In genomic region chr7:101059620-101059942, GRCh38 we compare ENCODE assay signal across 23 cellular contexts. TPM values are rescaled to one million over a fixed set of nuclear protein-coding genes. Genes with fewer than 3 reads are reported as not detected.
A peak's percentile ranks its signal among the peaks of the same experiment; 100 is the strongest.
DNase-seq lines count a peak whose midpoint lies in the region; ATAC-seq and TF ChIP-seq lines count a peak whose summit lies in the region.
"Had no signal": no experiment of that assay in that cellular context is flagged by ENCODE, and none has a peak within 500 bp of the region (broad histone marks: within the 10 kb centered on the region; RNA-seq: fewer than 3 reads in every experiment).

No MANE protein-coding gene starts in this region.

- peak overlapping the region; percentile 36 for H3K27ac Mint-ChIP-seq in stimulated activated naive CD8-positive, alpha-beta T cell treated with anti-CD3 and anti-CD28 coated beads, Interleukin-15, Interleukin-2, amounts not matched to agents 100 ng/mL and 50 ng/mL, for 24 hours
- H3K27ac Mint-ChIP-seq in stimulated activated naive CD8-positive, alpha-beta T cell treated with anti-CD3 and anti-CD28 coated beads, Interleukin-15, amount 100 ng/mL, for 72 hours: no peak overlapping the region
- H3K27ac Mint-ChIP-seq: activated naive CD8-positive, alpha-beta T cell treated with anti-CD3 and anti-CD28 coated beads, Interleukin-2, amount 10 ng/mL, durations not matched to agents 7 days and 5 days; activated T-cell treated with anti-CD3 and anti-CD28 coated beads, Interleukin-2, amount 50 U/mL, for 24 hours; dendritic cell treated with granulocyte-macrophage colony-stimulating factor and Interleukin-4, amounts not matched to agents 40 ng/mL and 50 ng/mL, for 4 days; T-helper 1 cell treated with Interleukin-12 subunit alpha and Interleukin-12 subunit beta and Interleukin-4 antibody, amounts not matched to agents 30 μg/mL and 1 μg/mL, for 36 hours had no signal

- H3K36me3 Mint-ChIP-seq in stimulated activated naive CD8-positive, alpha-beta T cell treated with anti-CD3 and anti-CD28 coated beads, Interleukin-15, Interleukin-2, amounts not matched to agents 100 ng/mL and 50 ng/mL, for 24 hours (ENCODE audit: low read depth): no peaks in the 10 kb centered on the region
- H3K36me3 Mint-ChIP-seq: activated naive CD8-positive, alpha-beta T cell treated with anti-CD3 and anti-CD28 coated beads, Interleukin-2, amount 10 ng/mL, durations not matched to agents 7 days and 5 days; memory B cell had no signal

- no peaks in the 10 kb centered on the region for H3K36me3 ChIP-seq in PC-3 (ENCODE audit: low read depth, low read length)
- H3K36me3 ChIP-seq in colonic mucosa: no peaks in the 10 kb centered on the region
- no peaks in the 10 kb centered on the region for H3K36me3 ChIP-seq in adrenal gland (replicated peaks in 1 of 2)
- no peaks in the 10 kb centered on the region for H3K36me3 ChIP-seq in body of pancreas (replicated peaks in 1 of 2; ENCODE audit: insufficient read depth in 1 of 2, low read depth in 2 of 2)
- H3K36me3 ChIP-seq: ascending aorta, sigmoid colon, transverse colon had no signal

- no peaks in the 10 kb centered on the region for H4K20me1 ChIP-seq in PC-3 (ENCODE audit: low read length)

- BruUV-seq in PC-3 (replicated peaks; lab: Mats Ljungman, UMichigan): no TSS peak

- no peaks in the 10 kb centered on the region for H3K9me3 ChIP-seq in PC-3 (ENCODE audit: low read length)
- no peaks in the 10 kb centered on the region for H3K9me3 ChIP-seq in colonic mucosa
- H3K9me3 ChIP-seq in adrenal gland (replicated peaks in 1 of 3): no peaks in the 10 kb centered on the region
- no peaks in the 10 kb centered on the region for H3K9me3 ChIP-seq in body of pancreas
- H3K9me3 ChIP-seq: ascending aorta, Caco-2, psoas muscle, sigmoid colon, transverse colon had no signal

- H3K4me3 Mint-ChIP-seq in stimulated activated naive CD8-positive, alpha-beta T cell treated with anti-CD3 and anti-CD28 coated beads, Interleukin-15, Interleukin-2, amounts not matched to agents 100 ng/mL and 50 ng/mL, for 24 hours: no peak overlapping the region
- no peak overlapping the region for H3K4me3 Mint-ChIP-seq in stimulated activated naive CD8-positive, alpha-beta T cell treated with anti-CD3 and anti-CD28 coated beads, Interleukin-15, amount 100 ng/mL, for 72 hours
- H3K4me3 Mint-ChIP-seq: activated naive CD8-positive, alpha-beta T cell treated with anti-CD3 and anti-CD28 coated beads, Interleukin-2, amount 10 ng/mL, durations not matched to agents 7 days and 5 days; activated T-cell treated with anti-CD3 and anti-CD28 coated beads, Interleukin-2, amount 50 U/mL, for 24 hours; dendritic cell treated with granulocyte-macrophage colony-stimulating factor and Interleukin-4, amounts not matched to agents 40 ng/mL and 50 ng/mL, for 4 days; memory B cell; T-helper 1 cell treated with Interleukin-12 subunit alpha and Interleukin-12 subunit beta and Interleukin-4 antibody, amounts not matched to agents 30 μg/mL and 1 μg/mL, for 36 hours had no signal

- TF ChIP-seq CTCF in PC-3 (conservative IDR thresholded peaks at IDR 0.05; ENCODE audit: low read depth, low read length) (no peak; the same call in 1 of the 2 replicates), colonic mucosa (IDR thresholded peaks at IDR 0.05) (peak; percentile 1), adrenal gland (IDR thresholded peaks at IDR 0.05) (peak in 1 of 6 experiments; percentile 37), body of pancreas (IDR thresholded peaks at IDR 0.05) (no peak)

- H3K27me3 ChIP-seq in PC-3 (ENCODE audit: low read length) (peaks cover 36% of the 10 kb centered on the region), colonic mucosa (no peaks in the 10 kb centered on the region), adrenal gland (peaks cover 18% of the 10 kb centered on the region), body of pancreas (peaks cover 0 to 9% of the 10 kb centered on the region in 2 donors)
- H3K27me3 ChIP-seq: ascending aorta had no signal

- CTCF ChIA-PET in PC-3 (lab: Charles Lee): interaction anchor here (0.6 kb wide), 1 partner anchor 74 kb away, joined by 3 read pairs; no protein-coding TSS in a partner anchor

- WGBS in adrenal gland, 4 donors: 25 to 33% (median 28%) methylated on average over 9 of the region's 9 CpGs
- WGBS in body of pancreas, 2 donors: 22 to 29% methylated on average over 9 of the region's 9 CpGs

- no peaks in the 10 kb centered on the region for H3K9me2 ChIP-seq in PC-3 (replicated peaks; ENCODE audit: low read length)

- DNase-seq in stimulated activated naive CD8-positive, alpha-beta T cell treated with anti-CD3 and anti-CD28 coated beads, Interleukin-15, amount 100 ng/mL, for 72 hours: no peak
- DNase-seq in PC-3 (no peak), colonic mucosa (no peak), OCI-M1 (lab: John Stamatoyannopoulos, UW) (no peak), adrenal gland (no peak), SHP77 (lab: John Stamatoyannopoulos, UW) (no peak), body of pancreas (no peak)

- no peaks in the 10 kb centered on the region for H3K4me1 ChIP-seq in PC-3 (ENCODE audit: insufficient read depth, low read length)
- no peaks in the 10 kb centered on the region for H3K4me1 ChIP-seq in colonic mucosa
- H3K4me1 ChIP-seq in adrenal gland (replicated peaks in 1 of 2): no peaks in the 10 kb centered on the region
- no peaks in the 10 kb centered on the region for H3K4me1 ChIP-seq in body of pancreas
- H3K4me1 ChIP-seq: ascending aorta, Caco-2, psoas muscle, sigmoid colon had no signal

- H3K4me3 ChIP-seq in PC-3 (ENCODE audit: low read length) (no peak overlapping the region), colonic mucosa (no peak overlapping the region), adrenal gland (no peak overlapping the region), body of pancreas (no peak overlapping the region)
- H3K4me3 ChIP-seq: ascending aorta, psoas muscle, sigmoid colon, transverse colon had no signal

- H3K4me1 Mint-ChIP-seq in stimulated activated naive CD8-positive, alpha-beta T cell treated with anti-CD3 and anti-CD28 coated beads, Interleukin-15, Interleukin-2, amounts not matched to agents 100 ng/mL and 50 ng/mL, for 24 hours (ENCODE audit: low read depth): peaks cover 5% of the 10 kb centered on the region
- H3K4me1 Mint-ChIP-seq in stimulated activated naive CD8-positive, alpha-beta T cell treated with anti-CD3 and anti-CD28 coated beads, Interleukin-15, amount 100 ng/mL, for 72 hours: no peaks in the 10 kb centered on the region
- H3K4me1 Mint-ChIP-seq: activated naive CD8-positive, alpha-beta T cell treated with anti-CD3 and anti-CD28 coated beads, Interleukin-2, amount 10 ng/mL, durations not matched to agents 7 days and 5 days had no signal

- H3K4me2 ChIP-seq in PC-3 (ENCODE audit: low read length): peak overlapping the region; percentile 22; the same call in 1 of the 2 replicates

- H3K79me2 ChIP-seq in PC-3 (ENCODE audit: low read length): no peaks in the 10 kb centered on the region

- POLR2A ChIA-PET in PC-3 (lab: Charles Lee; ENCODE audit: unreplicated experiment): interaction anchor here (0.5 to 0.6 kb wide), 2 partner anchors 35 to 420 kb away, joined by 3 to 16 read pairs; no protein-coding TSS in a partner anchor

- H2AFZ ChIP-seq in PC-3 (ENCODE audit: low read length): no peak overlapping the region

- intact Hi-C loops in PC-3 (cut with micrococcal nuclease) (loop anchor here (1.0 to 5.0 kb wide), 3 partner anchors 77 to 162 kb away; no protein-coding TSS in a partner anchor), colonic mucosa (cut with DNase I) (loop anchor here (2.0 kb wide), 1 partner anchor 95 kb away; no protein-coding TSS in a partner anchor), adrenal gland (cut with DNase I) (loop anchor here (2.0 kb wide), 1 partner anchor 93 kb away; no protein-coding TSS in a partner anchor), body of pancreas (cut with DNase I) (no loop called here)

- no peak for ATAC-seq in stimulated activated naive CD8-positive, alpha-beta T cell treated with anti-CD3 and anti-CD28 coated beads, Interleukin-15, amount 100 ng/mL, for 72 hours
- ATAC-seq in PC-3: peak; percentile 26
- no peak for ATAC-seq in body of pancreas

- H3K9me3 Mint-ChIP-seq in stimulated activated naive CD8-positive, alpha-beta T cell treated with anti-CD3 and anti-CD28 coated beads, Interleukin-15, Interleukin-2, amounts not matched to agents 100 ng/mL and 50 ng/mL, for 24 hours: no peaks in the 10 kb centered on the region
- H3K9me3 Mint-ChIP-seq in stimulated activated naive CD8-positive, alpha-beta T cell treated with anti-CD3 and anti-CD28 coated beads, Interleukin-15, amount 100 ng/mL, for 72 hours: no peaks in the 10 kb centered on the region
- H3K9me3 Mint-ChIP-seq: activated naive CD8-positive, alpha-beta T cell treated with anti-CD3 and anti-CD28 coated beads, Interleukin-2, amount 10 ng/mL, durations not matched to agents 7 days and 5 days; activated T-cell treated with anti-CD3 and anti-CD28 coated beads, Interleukin-2, amount 50 U/mL, for 24 hours; dendritic cell treated with granulocyte-macrophage colony-stimulating factor and Interleukin-4, amounts not matched to agents 40 ng/mL and 50 ng/mL, for 4 days; memory B cell; T-helper 1 cell treated with Interleukin-12 subunit alpha and Interleukin-12 subunit beta and Interleukin-4 antibody, amounts not matched to agents 30 μg/mL and 1 μg/mL, for 36 hours had no signal

- H3K27ac ChIP-seq in PC-3 (ENCODE audit: low read length) (no peak overlapping the region), colonic mucosa (no peak overlapping the region), adrenal gland (no peak overlapping the region), body of pancreas (no peak overlapping the region)
- H3K27ac ChIP-seq: ascending aorta, psoas muscle, sigmoid colon, transverse colon had no signal

- peaks cover 58% of the 10 kb centered on the region for H3K27me3 Mint-ChIP-seq in stimulated activated naive CD8-positive, alpha-beta T cell treated with anti-CD3 and anti-CD28 coated beads, Interleukin-15, Interleukin-2, amounts not matched to agents 100 ng/mL and 50 ng/mL, for 24 hours
- H3K27me3 Mint-ChIP-seq in stimulated activated naive CD8-positive, alpha-beta T cell treated with anti-CD3 and anti-CD28 coated beads, Interleukin-15, amount 100 ng/mL, for 72 hours: peaks cover 71% of the 10 kb centered on the region

- H3K9ac ChIP-seq in PC-3 (ENCODE audit: low read length) (no peak overlapping the region), colonic mucosa (ENCODE audit: low read depth in 2 of 2, low read length in 2 of 2) (no peak overlapping the region)

- TF ChIP-seq POLR2A in adrenal gland (IDR thresholded peaks at IDR 0.05) (no peak), body of pancreas (IDR thresholded peaks at IDR 0.05) (no peak)

- H3F3A ChIP-seq in PC-3 (ENCODE audit: low read length, unreplicated experiment): no peaks in the 10 kb centered on the region

RNA-seq across cellular contexts. Expression of gene TRIM56, which starts 25.7 kb away (rescaled TPM):
- 10.6 and 14.8 TPM in 2 replicates for total RNA-seq in PC-3 (2014; rRNA removed)
- total RNA-seq in colonic mucosa: 10 to 100 TPM; 33.7 to 47.9 TPM
- total RNA-seq in adrenal gland: 10 to 100 TPM; 21.3 to 57.3 (median 33.5) TPM
- 10 to 100 TPM in 2 of 3 donors, 1 to 10 TPM in 1; 8.3 to 24.1 (median 16.3) TPM for polyA plus RNA-seq in adrenal gland
- 10 to 100 TPM; 13.5 to 19.4 TPM for total RNA-seq in body of pancreas

RNA-seq across cellular contexts. Expression of gene MUC17, which starts 39.7 kb away (rescaled TPM):
- total RNA-seq in PC-3 (2014; rRNA removed) (not detected in 2 replicates), colonic mucosa (1 to 10 TPM; 1.7 to 2.5 TPM), adrenal gland (not detected), body of pancreas (under 1 TPM in 1 of 2 donors, not detected in 1; 0.78 TPM)
- not detected for polyA plus RNA-seq in adrenal gland
- total RNA-seq: activated naive CD8-positive, alpha-beta T cell treated with anti-CD3 and anti-CD28 coated beads, Interleukin-2, amount 10 ng/mL, durations not matched to agents 7 days and 5 days; ascending aorta; left lobe of liver; RPMI7951; SK-MEL-5 had no signal
- polyA plus RNA-seq: BJ, esophagus had no signal
